Comparison of ENCODE assay signal across 1 cellular context in the genomic region with DNA sequence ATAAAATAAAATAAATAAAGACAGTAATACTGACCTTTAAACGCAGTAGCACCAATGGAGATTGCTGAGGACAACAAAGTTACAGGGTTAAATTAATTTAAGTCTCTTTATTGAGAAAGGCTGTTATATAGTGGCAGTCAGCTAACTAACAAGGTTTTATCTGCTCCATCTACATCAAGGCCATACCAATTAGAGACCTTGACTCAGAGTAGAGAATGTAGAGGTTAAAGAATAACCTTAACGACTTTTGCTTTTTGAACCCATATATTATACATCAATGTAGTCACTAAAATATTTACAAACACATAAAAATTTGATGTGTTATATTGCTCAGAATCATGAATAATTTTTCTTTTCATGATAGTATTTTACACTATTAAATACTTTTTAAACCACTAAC.
TF ChIP-seq lines count a peak whose summit lies in the region.

No MANE protein-coding gene starts in this region.

TF ChIP-seq in HepG2, 621 proteins besides CTCF, POLR2A, EP300 and RAD21 (continued from another document):
- peak; percentile 75; the same call in 1 of the 2 replicates for TF ChIP-seq HOMEZ (CRISPR knock-in tag; IDR thresholded peaks at IDR 0.05; ENCODE audit: low read depth)
